10 cellular contexts compared by ENCODE assay signal in genomic region chr3:53821631-53822068, GRCh38. TPM values are rescaled to one million over a fixed set of nuclear protein-coding genes. Genes with fewer than 3 reads are reported as not detected.
A peak's percentile ranks its signal among the peaks of the same experiment; 100 is the strongest.
DNase-seq lines count a peak whose midpoint lies in the region; ATAC-seq and TF ChIP-seq lines count a peak whose summit lies in the region.
"Had no signal": no experiment of that assay in that cellular context is flagged by ENCODE, and none has a peak within 500 bp of the region (broad histone marks: within the 10 kb centered on the region; RNA-seq: fewer than 3 reads in every experiment).

No MANE protein-coding gene starts in this region.

- no peak overlapping the region for H3K4me3 Mint-ChIP-seq in activated CD8-positive, alpha-beta T cell treated with anti-CD3 and anti-CD28 coated beads for 36 hours
- H3K4me3 Mint-ChIP-seq: central memory CD8-positive, alpha-beta T cell had no signal

- H3K27me3 Mint-ChIP-seq in activated CD8-positive, alpha-beta T cell treated with anti-CD3 and anti-CD28 coated beads for 36 hours = peaks cover 3% of the 10 kb centered on the region
- H3K27me3 Mint-ChIP-seq: central memory CD8-positive, alpha-beta T cell had no signal

- no peak overlapping the region for H3K4me3 ChIP-seq in body of pancreas
- H3K4me3 ChIP-seq: hepatocyte had no signal

- WGBS in body of pancreas, 2 donors = 56 to 67% methylated on average over 4 of the region's 4 CpGs

- no peak overlapping the region for H3K27ac Mint-ChIP-seq in activated CD8-positive, alpha-beta T cell treated with anti-CD3 and anti-CD28 coated beads for 36 hours

- peaks cover 15 to 39% of the 10 kb centered on the region in 2 donors for H3K36me3 ChIP-seq in body of pancreas (replicated peaks in 1 of 2; ENCODE audit: insufficient read depth in 1 of 2, low read depth in 2 of 2)

- TF ChIP-seq POLR2A in body of pancreas (IDR thresholded peaks at IDR 0.05) = no peak

- TF ChIP-seq CTCF in body of pancreas (IDR thresholded peaks at IDR 0.05) = no peak
- TF ChIP-seq CTCF in activated CD8-positive, alpha-beta T cell treated with anti-CD3 and anti-CD28 coated beads for 36 hours (IDR thresholded peaks at IDR 0.05) = no peak

- POLR2A ChIA-PET in activated CD8-positive, alpha-beta T cell treated with anti-CD3 and anti-CD28 coated beads for 36 hours (lab: Charles Lee) = no interaction called here

- no peak overlapping the region for H3K27ac ChIP-seq in body of pancreas
- H3K27ac ChIP-seq: hepatocyte had no signal

- no peaks in the 10 kb centered on the region for H3K36me3 Mint-ChIP-seq in activated CD8-positive, alpha-beta T cell treated with anti-CD3 and anti-CD28 coated beads for 36 hours (ENCODE audit: low read depth)

- H3K4me1 ChIP-seq in body of pancreas = peaks cover 9% of the 10 kb centered on the region

- H3K9me3 Mint-ChIP-seq in activated CD8-positive, alpha-beta T cell treated with anti-CD3 and anti-CD28 coated beads for 36 hours = no peaks in the 10 kb centered on the region
- H3K9me3 Mint-ChIP-seq: central memory CD8-positive, alpha-beta T cell had no signal

- H3K9me3 ChIP-seq in body of pancreas = no peaks in the 10 kb centered on the region

- DNase-seq in body of pancreas (peak in 1 of 4 donors; percentile 42), posterior vena cava (ENCODE audit: low spot score) (peak; percentile 45)
- no peak for DNase-seq in activated CD8-positive, alpha-beta T cell treated with anti-CD3 and anti-CD28 coated beads for 36 hours
- DNase-seq: NCI-H446 treated with DMSO at 0.1 percent for 48 hours had no signal

- ATAC-seq in GM19043 (IDR thresholded peaks at IDR 0.05; ENCODE audit: low read depth, unreplicated experiment) (peak; percentile 82), HG02885 (IDR thresholded peaks at IDR 0.05; ENCODE audit: poor library complexity, unreplicated experiment) (peak; percentile 47), body of pancreas (peak; percentile 25), GM19467 (IDR thresholded peaks at IDR 0.05; ENCODE audit: unreplicated experiment) (no peak), GM21360 (IDR thresholded peaks at IDR 0.05; ENCODE audit: unreplicated experiment) (no peak)
- ATAC-seq in activated CD8-positive, alpha-beta T cell treated with anti-CD3 and anti-CD28 coated beads for 36 hours = no peak

- CTCF ChIA-PET in activated CD8-positive, alpha-beta T cell treated with anti-CD3 and anti-CD28 coated beads for 36 hours (lab: Charles Lee) = no interaction called here

- H3K27me3 ChIP-seq in body of pancreas = no peaks in the 10 kb centered on the region
- H3K27me3 ChIP-seq: hepatocyte had no signal

- intact Hi-C loops in body of pancreas (cut with DNase I) (no loop called here), posterior vena cava (cut with DNase I) (no loop called here)
- intact Hi-C loops in activated CD8-positive, alpha-beta T cell treated with anti-CD3 and anti-CD28 coated beads for 36 hours (cut with micrococcal nuclease) = no loop called here

- H3K4me1 Mint-ChIP-seq in activated CD8-positive, alpha-beta T cell treated with anti-CD3 and anti-CD28 coated beads for 36 hours (ENCODE audit: low read depth) = no peaks in the 10 kb centered on the region
- H3K4me1 Mint-ChIP-seq: central memory CD8-positive, alpha-beta T cell had no signal

RNA-seq across cellular contexts. Expression of gene CHDH, which starts 24.6 kb away (rescaled TPM):
- 10 to 100 TPM; 21.5 to 26.0 TPM for total RNA-seq in body of pancreas
- 1 to 10 TPM; 2.0 to 3.7 TPM for total RNA-seq in posterior vena cava
- total RNA-seq in activated CD8-positive, alpha-beta T cell treated with anti-CD3 and anti-CD28 coated beads for 36 hours = under 1 TPM; 0.02 to 0.22 TPM

RNA-seq across cellular contexts. Expression of gene IL17RB, which starts 24.7 kb away (rescaled TPM):
- total RNA-seq in body of pancreas (10 to 100 TPM; 16.5 to 17.6 TPM), posterior vena cava (under 1 TPM; 0.33 to 0.46 TPM)
- total RNA-seq in activated CD8-positive, alpha-beta T cell treated with anti-CD3 and anti-CD28 coated beads for 36 hours = not detected

Comparison
In these comparisons a context has a peak if more than half of its experiments do, and no peak if none do; other contexts are left out.
1. ATAC-seq: peak in GM19043 (single experiment), HG02885 (single experiment) and body of pancreas (single experiment); none in GM19467 (single experiment), GM21360 (single experiment) and activated CD8-positive, alpha-beta T cell treated with anti-CD3 and anti-CD28 coated beads for 36 hours (single experiment).
2. RNA of gene CHDH, which starts 24.6 kb away (total RNA-seq): 21.5 to 26.0 TPM in body of pancreas; 2.0 to 3.7 TPM in posterior vena cava and 0.02 to 0.22 TPM in activated CD8-positive, alpha-beta T cell treated with anti-CD3 and anti-CD28 coated beads for 36 hours; every median in the first group is over 4 times any median in the second.
3. RNA of gene IL17RB, which starts 24.7 kb away (total RNA-seq): 16.5 to 17.6 TPM in body of pancreas; 0.33 to 0.46 TPM in posterior vena cava and not detected in activated CD8-positive, alpha-beta T cell treated with anti-CD3 and anti-CD28 coated beads for 36 hours; every median in the first group is over 10 times any median in the second.